Comparison of ENCODE assay signal across 16 cellular contexts in genomic region chr2:72980535-72981217, GRCh38.
DNase-seq lines count a peak whose midpoint lies in the region; ATAC-seq and TF ChIP-seq lines count a peak whose summit lies in the region.
"Had no signal": no experiment of that assay in that cellular context is flagged by ENCODE, and none has a peak within 500 bp of the region (broad histone marks: within the 10 kb centered on the region; RNA-seq: fewer than 3 reads in every experiment).

No MANE protein-coding gene starts in this region.

- no peaks in the 10 kb centered on the region for H3K9me3 ChIP-seq in lower lobe of right lung
- H3K9me3 ChIP-seq: upper lobe of right lung had no signal

- intact Hi-C loops in lower lobe of right lung (cut with DNase I) (no loop called here), left colon (cut with DNase I, micrococcal nuclease) (no loop called here)

- no peaks in the 10 kb centered on the region for H3K27me3 ChIP-seq in lower lobe of right lung (ENCODE audit: low read depth)
- H3K27me3 ChIP-seq: upper lobe of right lung had no signal

- TF ChIP-seq CTCF in AG10803 (conservative IDR thresholded peaks at IDR 0.05; ENCODE audit: low read length) (no peak), astrocyte of the cerebellum (IDR thresholded peaks at IDR 0.05; ENCODE audit: low read depth, low read length, missing control alignments) (no peak), lower lobe of right lung (IDR thresholded peaks at IDR 0.05) (no peak)

- no peak overlapping the region for H3K27ac ChIP-seq in lower lobe of right lung
- H3K27ac ChIP-seq: upper lobe of right lung had no signal

- TF ChIP-seq POLR2A in erythroblast (IDR thresholded peaks at IDR 0.05; ENCODE audit: low read length), result no peak

- H3K4me3 ChIP-seq in AG10803 (ENCODE audit: low read length) (no peak overlapping the region), astrocyte of the cerebellum (ENCODE audit: low read depth, low read length) (no peak overlapping the region), lower lobe of right lung (no peak overlapping the region)
- H3K4me3 ChIP-seq: upper lobe of right lung had no signal

- peak; percentile 54 for DNase-seq in AG10803 (ENCODE audit: low read depth)
- peak; percentile 19 for DNase-seq in HK-2 (ENCODE audit: unreplicated experiment)
- DNase-seq in astrocyte of the cerebellum (ENCODE audit: low read depth), result peak; percentile 23
- DNase-seq in lower lobe of right lung, result peak; percentile 11
- DNase-seq in NCI-H524 (lab: John Stamatoyannopoulos, UW), result no peak
- no peak for DNase-seq in erythroblast (lab: John Stamatoyannopoulos, UW)
- DNase-seq in left colon, result no peak
- no peak for DNase-seq in amniotic stem cell (lab: John Stamatoyannopoulos, UW)
- DNase-seq: activated CD4-positive, alpha-beta T cell treated with anti-CD3 and anti-CD28 coated beads for 1 hour; activated naive CD8-positive, alpha-beta T cell treated with anti-CD3 and anti-CD28 coated beads, Interleukin-2, amount 10 ng/mL, durations not matched to agents 7 days and 5 days; activated T-cell treated with anti-CD3 and anti-CD28 coated beads, Interleukin-2, amount 50 U/mL, for 1 hour; cortex of kidney; DMS79 treated with DMSO at 0.1 percent for 48 hours; NCI-H2081 treated with DMSO at 0.1 percent for 48 hours; stimulated activated CD8-positive, alpha-beta memory T cell treated with anti-CD3 and anti-CD28 coated beads, Interleukin-4, amount 100 ng/mL, for 48 hours; upper lobe of right lung had no signal

- H3K36me3 ChIP-seq in lower lobe of right lung, result peaks cover 6% of the 10 kb centered on the region
- H3K36me3 ChIP-seq: upper lobe of right lung had no signal

- no peaks in the 10 kb centered on the region for H3K4me1 ChIP-seq in lower lobe of right lung
- H3K4me1 ChIP-seq: upper lobe of right lung had no signal

- ATAC-seq in lower lobe of right lung, result no peak
- no peak for ATAC-seq in left colon

- in situ Hi-C loops in astrocyte of the cerebellum (cut with HindIII; ENCODE audit: low sequenced_read_pairs), result no loop called here

Comparison
In these comparisons a context has a peak if more than half of its experiments do, and no peak if none do; other contexts are left out.
1. DNase-seq: peak in AG10803 (single experiment), HK-2 (single experiment), astrocyte of the cerebellum (single experiment) and lower lobe of right lung (single experiment); none in NCI-H524 (0 of 2), erythroblast (0 of 2), left colon (0 of 2) and amniotic stem cell (single experiment).